ENCODE assay signal across 21 cellular contexts in the genomic region with DNA sequence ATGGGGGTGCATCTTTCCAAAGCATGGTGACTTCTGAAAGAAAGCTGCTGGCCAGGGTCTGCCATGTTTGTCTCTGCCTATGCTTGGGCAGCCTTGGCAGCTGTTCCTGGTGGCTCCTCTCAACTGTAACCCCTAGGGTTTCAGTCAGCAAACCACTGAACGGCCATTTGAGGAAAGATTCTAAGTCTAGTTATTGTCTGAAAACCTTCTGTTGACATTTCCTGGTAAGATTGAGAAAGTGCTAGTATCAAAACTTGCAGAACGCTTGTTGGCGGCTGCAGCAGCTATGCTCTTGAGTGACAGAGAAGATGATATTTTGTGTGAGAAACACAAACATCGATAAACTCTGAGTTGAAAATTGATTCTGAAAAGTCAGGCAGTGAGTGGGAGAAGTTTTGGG.
"Had no signal": no experiment of that assay in that cellular context is flagged by ENCODE, and none has a peak within 500 bp of the region (broad histone marks: within the 10 kb centered on the region; RNA-seq: fewer than 3 reads in every experiment).

No MANE protein-coding gene starts in this region.

- H3K36me3 ChIP-seq: heart left ventricle, right lobe of liver, spleen, tibial nerve, upper lobe of right lung, vagina had no signal

- H3K27ac ChIP-seq: heart left ventricle, psoas muscle, right lobe of liver, spleen, testis, tibial nerve, upper lobe of right lung, vagina had no signal

- H3K4me3 ChIP-seq: heart left ventricle, psoas muscle, right lobe of liver, spleen, testis, tibial nerve, upper lobe of right lung, vagina had no signal

- FAIRE-seq: islet of Langerhans had no signal

- H3K9me3 ChIP-seq: heart left ventricle, psoas muscle, right lobe of liver, spleen, testis, tibial nerve, upper lobe of right lung, vagina had no signal

- ATAC-seq: heart left ventricle; psoas muscle; right lobe of liver; stimulated activated naive B cell treated with anti-CD40 and anti-IgM and Interleukin-4, amounts not matched to agents 10 μg/mL and 1 μg/mL and 100 μg/mL, for 72 hours; stimulated activated naive CD8-positive, alpha-beta T cell treated with anti-CD3 and anti-CD28 coated beads, Interleukin-15, amount 100 ng/mL, for 72 hours had no signal

- DNase-seq: effector CD4-positive, alpha-beta T cell; foreskin melanocyte; heart left ventricle; hippocampal formation; kidney glomerular epithelial cell; mesendoderm; naive B cell; psoas muscle; retina; right lobe of liver; spleen; stimulated activated CD4-positive, alpha-beta T cell treated with anti-CD3 and anti-CD28 coated beads, Interleukin-15, amount 100 ng/mL, for 24 hours; stimulated activated CD4-positive, alpha-beta T cell treated with anti-CD3 and anti-CD28 coated beads, Interleukin-1b, Interleukin-23, amount 100 ng/mL, for 48 hours; stimulated activated CD4-positive, alpha-beta T cell treated with anti-CD3 and anti-CD28 coated beads, Interleukin-4, amount 100 ng/mL, for 24 hours; stimulated activated naive B cell treated with anti-CD40 and anti-IgM and Interleukin-4, amounts not matched to agents 10 μg/mL and 1 μg/mL and 100 μg/mL, for 72 hours; stimulated activated naive CD8-positive, alpha-beta T cell treated with anti-CD3 and anti-CD28 coated beads, Interleukin-15, amount 100 ng/mL, for 72 hours; testis; upper lobe of right lung had no signal

- H3K27me3 ChIP-seq: heart left ventricle, right lobe of liver, spleen, testis, tibial nerve, upper lobe of right lung, vagina had no signal

- H3K4me1 ChIP-seq: psoas muscle, right lobe of liver, testis, tibial nerve, vagina had no signal
